ENCODE assay signal across 13 cellular contexts in the genomic region with DNA sequence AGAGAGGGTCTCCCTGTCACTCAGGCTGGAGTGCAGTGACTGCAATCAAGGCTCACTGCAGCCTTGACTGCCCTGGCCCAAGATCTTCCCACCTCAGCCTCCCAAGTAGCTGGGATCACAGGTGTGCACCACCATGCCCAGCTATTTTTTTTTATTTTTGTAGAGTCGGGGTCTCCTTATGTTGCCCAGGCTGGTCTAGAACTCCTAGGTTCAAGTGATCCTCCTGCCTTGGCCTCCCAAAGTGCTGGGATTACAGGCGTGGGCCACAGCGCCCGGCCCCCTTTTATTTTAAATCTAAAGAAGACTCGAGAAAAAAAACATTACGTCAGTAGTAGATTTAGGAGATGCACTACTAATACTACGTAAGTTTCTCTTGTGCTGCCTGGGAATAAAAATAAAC. TPM values are rescaled to one million over a fixed set of nuclear protein-coding genes. Genes with fewer than 3 reads are reported as not detected.
DNase-seq lines count a peak whose midpoint lies in the region; ATAC-seq and TF ChIP-seq lines count a peak whose summit lies in the region.
"Had no signal": no experiment of that assay in that cellular context is flagged by ENCODE, and none has a peak within 500 bp of the region (broad histone marks: within the 10 kb centered on the region; RNA-seq: fewer than 3 reads in every experiment).

No MANE protein-coding gene starts in this region.

- H3K79me2 ChIP-seq in smooth muscle cell (ENCODE audit: low read depth), result no peaks in the 10 kb centered on the region

- peak overlapping the region; percentile 86; the same call in 1 of the 2 replicates for H3K9ac ChIP-seq in ES-I3 (ENCODE audit: low read depth, low read length)
- peak overlapping the region; percentile 99 for H3K9ac ChIP-seq in smooth muscle cell (ENCODE audit: low read depth)

- no peaks in the 10 kb centered on the region for H3F3A ChIP-seq in smooth muscle cell (ENCODE audit: low read depth)

- DNase-seq in WTC11 (ENCODE audit: low spot score) (no peak), lower lobe of right lung (no peak), smooth muscle cell (lab: John Stamatoyannopoulos, UW; ENCODE audit: unreplicated experiment) (no peak), CD1c-positive myeloid dendritic cell (ENCODE audit: extremely low spot score) (no peak), foreskin keratinocyte (no peak), NCI-H128 (lab: John Stamatoyannopoulos, UW; ENCODE audit: unreplicated experiment) (no peak)
- DNase-seq: GM23248; midbrain; MM.1S; NK-92 treated with Interleukin-12 subunit alpha and Interleukin-12 subunit beta, amount 100 ng/mL, for 24 hours; SIG-M5; stimulated activated CD4-positive, alpha-beta T cell treated with anti-CD3 and anti-CD28 coated beads, Interleukin-4, amount 100 ng/mL, for 1 hour had no signal

- no peaks in the 10 kb centered on the region for H3K36me3 Mint-ChIP-seq in WTC11

- H3K27me3 ChIP-seq in lower lobe of right lung (ENCODE audit: low read depth), result no peaks in the 10 kb centered on the region
- H3K27me3 ChIP-seq in smooth muscle cell (ENCODE audit: low read depth), result no peaks in the 10 kb centered on the region
- H3K27me3 ChIP-seq in foreskin keratinocyte, result no peaks in the 10 kb centered on the region

- H3K4me1 Mint-ChIP-seq in WTC11, result peaks cover 15% of the 10 kb centered on the region

- ATAC-seq in WTC11 (no peak), lower lobe of right lung (no peak), foreskin keratinocyte (no peak)

- CTCF ChIA-PET in WTC11 (lab: Charles Lee), result interaction anchor here (1.2 kb wide), 1 partner anchor 9 kb away, joined by 4 read pairs; no protein-coding TSS in a partner anchor

- no peaks in the 10 kb centered on the region; the same call in 1 of the 2 replicates for H3K27me3 Mint-ChIP-seq in WTC11 (ENCODE audit: low read depth)

- H3K9me3 Mint-ChIP-seq in WTC11, result no peaks in the 10 kb centered on the region

- intact Hi-C loops in lower lobe of right lung (cut with DNase I), result no loop called here

- peak overlapping the region; percentile 85 for H3K4me2 ChIP-seq in smooth muscle cell

- H3K27ac Mint-ChIP-seq in WTC11, result peak overlapping the region; percentile 97; the same call in 1 of the 2 replicates

- 95% methylated on average over 7 of the region's 7 CpGs for WGBS in smooth muscle cell (ENCODE audit: low lambda C conversion rate)

- TF ChIP-seq CTCF in WTC11 (IDR thresholded peaks at IDR 0.05) (no peak), lower lobe of right lung (IDR thresholded peaks at IDR 0.05) (no peak), smooth muscle cell (IDR thresholded peaks at IDR 0.05; ENCODE audit: borderline replicate concordance, insufficient read depth, poor library complexity, severe bottlenecking) (no peak), foreskin keratinocyte (conservative IDR thresholded peaks at IDR 0.05) (no peak)

- POLR2A ChIA-PET in WTC11 (lab: Charles Lee), result interaction anchor here (1.3 to 4.1 kb wide), 5 partner anchors 12 to 166 kb away, joined by 4 to 35 read pairs (median 23); a partner anchor contains a TSS

- no peaks in the 10 kb centered on the region for H3K36me3 ChIP-seq in ES-I3 (ENCODE audit: insufficient read depth, low read length)
- H3K36me3 ChIP-seq in lower lobe of right lung, result no peaks in the 10 kb centered on the region
- H3K36me3 ChIP-seq in smooth muscle cell (ENCODE audit: low read depth), result no peaks in the 10 kb centered on the region

- H3K4me3 ChIP-seq in lower lobe of right lung (no peak overlapping the region), smooth muscle cell (no peak overlapping the region)

- H3K4me3 Mint-ChIP-seq in WTC11, result peak overlapping the region; percentile 61; the same call in 1 of the 2 replicates

- H3K9me3 ChIP-seq in ES-I3 (ENCODE audit: control insufficient read depth, insufficient read depth, low read length) (no peaks in the 10 kb centered on the region), lower lobe of right lung (no peaks in the 10 kb centered on the region), smooth muscle cell (replicated peaks; ENCODE audit: low read depth) (no peaks in the 10 kb centered on the region)

- no peak overlapping the region for H2AFZ ChIP-seq in smooth muscle cell (ENCODE audit: low read depth)

- peaks cover 6% of the 10 kb centered on the region; the same call in 1 of the 2 replicates for H3K4me1 ChIP-seq in ES-I3 (ENCODE audit: insufficient read depth, low read length)
- H3K4me1 ChIP-seq in lower lobe of right lung, result peaks cover 43% of the 10 kb centered on the region
- peaks cover 17% of the 10 kb centered on the region for H3K4me1 ChIP-seq in smooth muscle cell (ENCODE audit: low read depth)
- peaks cover 3% of the 10 kb centered on the region for H3K4me1 ChIP-seq in foreskin keratinocyte

- H4K20me1 ChIP-seq in smooth muscle cell (ENCODE audit: low read depth), result no peaks in the 10 kb centered on the region

- peak overlapping the region; percentile 97 for H3K27ac ChIP-seq in lower lobe of right lung
- H3K27ac ChIP-seq in smooth muscle cell (ENCODE audit: low read depth), result peak overlapping the region; percentile 99
- H3K27ac ChIP-seq in foreskin keratinocyte, result no peak overlapping the region

TF ChIP-seq in WTC11, 78 proteins besides CTCF, POLR2A, EP300 and RAD21:
- TF ChIP-seq ZNF317 (CRISPR knock-in tag; IDR thresholded peaks at IDR 0.05; ENCODE audit: borderline replicate concordance, low read depth) (no peak), ETV6 (CRISPR knock-in tag; IDR thresholded peaks at IDR 0.05) (no peak), ZNF138 (CRISPR knock-in tag; conservative IDR thresholded peaks at IDR 0.05) (no peak), IRF2 (CRISPR knock-in tag; IDR thresholded peaks at IDR 0.05; ENCODE audit: borderline replicate concordance, low read depth) (no peak), MYBL2 (CRISPR knock-in tag; IDR thresholded peaks at IDR 0.05) (no peak), MXD4 (CRISPR knock-in tag; IDR thresholded peaks at IDR 0.05; ENCODE audit: borderline replicate concordance) (no peak), CBFB (CRISPR knock-in tag; IDR thresholded peaks at IDR 0.05; ENCODE audit: low read depth) (no peak)
- TF ChIP-seq, protein P1, sequence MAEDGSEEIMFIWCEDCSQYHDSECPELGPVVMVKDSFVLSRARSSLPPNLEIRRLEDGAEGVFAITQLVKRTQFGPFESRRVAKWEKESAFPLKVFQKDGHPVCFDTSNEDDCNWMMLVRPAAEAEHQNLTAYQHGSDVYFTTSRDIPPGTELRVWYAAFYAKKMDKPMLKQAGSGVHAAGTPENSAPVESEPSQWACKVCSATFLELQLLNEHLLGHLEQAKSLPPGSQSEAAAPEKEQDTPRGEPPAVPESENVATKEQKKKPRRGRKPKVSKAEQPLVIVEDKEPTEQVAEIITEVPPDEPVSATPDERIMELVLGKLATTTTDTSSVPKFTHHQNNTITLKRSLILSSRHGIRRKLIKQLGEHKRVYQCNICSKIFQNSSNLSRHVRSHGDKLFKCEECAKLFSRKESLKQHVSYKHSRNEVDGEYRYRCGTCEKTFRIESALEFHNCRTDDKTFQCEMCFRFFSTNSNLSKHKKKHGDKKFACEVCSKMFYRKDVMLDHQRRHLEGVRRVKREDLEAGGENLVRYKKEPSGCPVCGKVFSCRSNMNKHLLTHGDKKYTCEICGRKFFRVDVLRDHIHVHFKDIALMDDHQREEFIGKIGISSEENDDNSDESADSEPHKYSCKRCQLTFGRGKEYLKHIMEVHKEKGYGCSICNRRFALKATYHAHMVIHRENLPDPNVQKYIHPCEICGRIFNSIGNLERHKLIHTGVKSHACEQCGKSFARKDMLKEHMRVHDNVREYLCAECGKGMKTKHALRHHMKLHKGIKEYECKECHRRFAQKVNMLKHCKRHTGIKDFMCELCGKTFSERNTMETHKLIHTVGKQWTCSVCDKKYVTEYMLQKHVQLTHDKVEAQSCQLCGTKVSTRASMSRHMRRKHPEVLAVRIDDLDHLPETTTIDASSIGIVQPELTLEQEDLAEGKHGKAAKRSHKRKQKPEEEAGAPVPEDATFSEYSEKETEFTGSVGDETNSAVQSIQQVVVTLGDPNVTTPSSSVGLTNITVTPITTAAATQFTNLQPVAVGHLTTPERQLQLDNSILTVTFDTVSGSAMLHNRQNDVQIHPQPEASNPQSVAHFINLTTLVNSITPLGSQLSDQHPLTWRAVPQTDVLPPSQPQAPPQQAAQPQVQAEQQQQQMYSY (CRISPR knock-in tag; IDR thresholded peaks at IDR 0.05), result no peak
- TF ChIP-seq, protein P2, sequence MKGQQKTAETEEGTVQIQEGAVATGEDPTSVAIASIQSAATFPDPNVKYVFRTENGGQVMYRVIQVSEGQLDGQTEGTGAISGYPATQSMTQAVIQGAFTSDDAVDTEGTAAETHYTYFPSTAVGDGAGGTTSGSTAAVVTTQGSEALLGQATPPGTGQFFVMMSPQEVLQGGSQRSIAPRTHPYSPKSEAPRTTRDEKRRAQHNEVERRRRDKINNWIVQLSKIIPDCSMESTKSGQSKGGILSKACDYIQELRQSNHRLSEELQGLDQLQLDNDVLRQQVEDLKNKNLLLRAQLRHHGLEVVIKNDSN (CRISPR knock-in tag; IDR thresholded peaks at IDR 0.05), result no peak
- TF ChIP-seq, protein P3, sequence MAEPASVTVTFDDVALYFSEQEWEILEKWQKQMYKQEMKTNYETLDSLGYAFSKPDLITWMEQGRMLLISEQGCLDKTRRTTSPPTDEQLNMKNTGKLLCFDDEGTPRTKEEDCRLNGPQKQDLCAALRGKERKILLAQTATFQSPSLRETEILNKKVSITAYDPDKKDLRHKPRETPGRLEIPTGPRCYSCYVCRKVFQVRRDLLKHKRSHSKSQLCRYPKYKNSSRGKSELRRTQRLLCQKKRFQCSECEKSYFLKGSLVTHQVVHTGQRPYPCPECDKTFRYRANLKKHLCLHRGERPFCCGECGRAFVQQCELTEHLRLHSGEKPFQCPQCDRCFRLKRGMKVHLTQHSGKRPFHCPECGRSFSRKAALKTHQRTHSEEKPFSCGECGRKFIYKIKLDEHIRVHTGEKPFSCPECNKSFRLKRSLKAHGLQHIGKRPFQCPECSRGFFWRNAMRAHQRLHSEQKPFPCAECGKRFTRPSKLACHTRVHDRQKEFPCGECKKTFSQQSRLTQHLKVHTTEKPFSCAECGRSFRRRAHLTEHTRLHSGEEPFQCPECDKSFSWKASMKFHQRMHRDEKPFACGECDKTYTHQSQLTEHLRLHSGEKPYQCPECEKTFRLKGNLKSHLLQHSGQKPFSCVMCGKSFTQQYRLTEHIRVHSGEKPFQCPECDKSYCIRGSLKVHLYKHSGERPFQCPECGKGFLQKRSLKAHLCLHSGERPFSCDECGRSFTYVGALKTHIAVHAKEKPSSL (CRISPR knock-in tag; conservative IDR thresholded peaks at IDR 0.05), result no peak

RNA-seq across cellular contexts. Expression of a gene that starts 14.3 kb away (rescaled TPM):
- total RNA-seq in WTC11 (2021) (23.9 to 57.4 TPM (median 50.8 TPM) in 3 replicates), lower lobe of right lung (302 TPM), smooth muscle cell (1,280 and 1,300 TPM in 2 replicates), foreskin keratinocyte (59.6 and 63.2 TPM in 2 replicates)
- polyA plus RNA-seq in smooth muscle cell (1,543 and 1,567 TPM in 2 replicates), foreskin keratinocyte (24.5 and 33.4 TPM in 2 replicates)
